Comparison of ENCODE assay signal across 18 cellular contexts in the genomic region with DNA sequence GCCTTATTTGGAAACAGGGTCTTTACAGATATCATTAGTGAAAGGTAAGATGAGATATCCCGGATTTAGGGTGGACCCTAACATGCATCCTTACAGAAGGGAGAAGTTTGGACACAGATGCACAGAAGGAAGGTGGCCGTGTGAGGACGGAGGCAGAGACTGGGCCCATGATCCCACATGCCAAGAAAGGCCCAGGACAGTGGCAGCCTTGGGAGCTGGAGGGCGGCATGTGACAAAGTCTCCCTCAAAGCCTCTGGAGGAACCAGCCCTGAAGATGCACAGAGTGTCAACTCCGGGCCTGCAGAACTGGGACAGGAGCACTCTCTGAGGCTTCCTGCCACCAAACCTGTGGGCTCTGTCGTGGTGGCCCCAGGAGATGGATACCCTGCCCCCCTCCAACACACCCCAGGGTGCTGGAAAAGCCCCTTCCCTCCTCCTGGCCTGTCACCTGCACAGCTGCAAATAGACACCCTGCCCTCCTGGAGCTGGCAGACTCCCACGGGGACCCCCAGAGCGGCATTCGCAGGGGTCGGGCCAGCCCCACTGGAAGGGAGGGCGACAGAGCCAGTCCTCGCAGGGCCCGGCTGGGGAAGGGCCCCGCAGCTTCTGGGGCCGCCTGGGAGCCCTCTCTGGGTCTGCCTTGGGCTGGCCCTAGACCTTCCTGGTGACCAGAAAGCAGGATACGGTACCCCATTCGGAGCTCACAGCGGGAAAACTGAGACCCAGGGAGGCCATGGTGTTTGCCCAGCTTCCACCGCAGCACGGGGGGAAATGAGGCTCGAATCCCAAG. TPM values are rescaled to one million over a fixed set of nuclear protein-coding genes. Genes with fewer than 3 reads are reported as not detected.
DNase-seq lines count a peak whose midpoint lies in the region; ATAC-seq, FAIRE-seq and TF ChIP-seq lines count a peak whose summit lies in the region.
"Had no signal": no experiment of that assay in that cellular context is flagged by ENCODE, and none has a peak within 500 bp of the region (broad histone marks: within the 10 kb centered on the region; RNA-seq: fewer than 3 reads in every experiment).

No MANE protein-coding gene starts in this region.

- no peak for TF ChIP-seq CTCF in HEK293 (tag by site-specific recombination; IDR thresholded peaks at IDR 0.05)
- no peak for TF ChIP-seq CTCF in H1 (IDR thresholded peaks at IDR 0.05; ENCODE audit: control extremely low read depth in 1 of 3, insufficient read depth in 1 of 3, low read depth in 1 of 3, low read length in 3 of 3)
- no peak for TF ChIP-seq CTCF in body of pancreas (IDR thresholded peaks at IDR 0.05)

- H3K18ac ChIP-seq in H1 (ENCODE audit: extremely low read depth, low read length): peak overlapping the region; percentile 38

- peak overlapping the region; percentile 85 for H2AK5ac ChIP-seq in H1 (ENCODE audit: low read depth, low read length)

- H2BK120ac ChIP-seq in H1 (replicated peaks; ENCODE audit: low read depth, low read length): no peak overlapping the region

- no peak overlapping the region for H2AFZ ChIP-seq in H1 (ENCODE audit: low read length)

- H3K36me3 ChIP-seq in BLaER1 (no peaks in the 10 kb centered on the region), HEK293 (ENCODE audit: control insufficient read depth in 2 of 2, insufficient read depth in 1 of 2, low read length in 2 of 2) (peaks cover 0 to 6% of the 10 kb centered on the region in 2 experiments; a peak in 1 of 3 replicates), H1 (ENCODE audit: control insufficient read depth in 2 of 4, insufficient read depth in 4 of 4, low read length in 3 of 4) (no peaks in the 10 kb centered on the region), body of pancreas (replicated peaks in 1 of 2; ENCODE audit: insufficient read depth in 1 of 2, low read depth in 2 of 2) (no peaks in the 10 kb centered on the region)

- H2BK5ac ChIP-seq in H1 (ENCODE audit: low read depth, low read length): no peak overlapping the region

- no peak overlapping the region; the same call in 1 of the 2 replicates for H4K8ac ChIP-seq in H1 (ENCODE audit: extremely low read depth, insufficient read depth, low read length)

- H3K27me3 ChIP-seq in BLaER1 (peaks cover 24% of the 10 kb centered on the region), H1 (replicated peaks in 1 of 4; ENCODE audit: control insufficient read depth in 3 of 4, extremely low read depth in 1 of 4, insufficient read depth in 3 of 4, low read length in 3 of 4) (no peaks in the 10 kb centered on the region), body of pancreas (no peaks in the 10 kb centered on the region)

- no peak overlapping the region for H3K56ac ChIP-seq in H1 (replicated peaks; ENCODE audit: insufficient read length, low read depth, low read length)

- TF ChIP-seq RAD21 in H1 (IDR thresholded peaks at IDR 0.05 in 1 of 2, conservative IDR thresholded peaks at IDR 0.05 in 1 of 2; ENCODE audit: low read depth in 2 of 2, low read length in 2 of 2): no peak

- no peak overlapping the region for H3K4ac ChIP-seq in H1 (replicated peaks; ENCODE audit: insufficient read length, low read depth, low read length)

- H3K4me3 ChIP-seq in BLaER1 (no peak overlapping the region; the same call in 1 of the 2 replicates), HEK293 (ENCODE audit: low read depth, low read length) (no peak overlapping the region), H1 (ENCODE audit: extremely low read depth in 1 of 4, insufficient read depth in 2 of 4, low read depth in 3 of 4, low read length in 4 of 4) (no peak overlapping the region), body of pancreas (no peak overlapping the region)

- H3K23me2 ChIP-seq in H1 (ENCODE audit: low read depth, low read length): no peaks in the 10 kb centered on the region

- whole genome bisulfite sequencing in H1 (ENCODE audit: extremely low coverage in 1 of 2, insufficient coverage in 1 of 2, insufficient read length in 1 of 2, insufficient replicate concordance in 2 of 2, low coverage in 1 of 2, low lambda C conversion rate in 2 of 2, missing lambda C conversion rate in 1 of 2), 2 experiments: 90% methylated on average over 17 of the region's 21 CpGs; no CpG with 5 or more reads in 1 of the 2 experiments
- 90% methylated on average over 10 to 21 of the region's 21 CpGs for WGBS in body of pancreas, 2 donors

- H3K9me3 ChIP-seq in BLaER1 (no peaks in the 10 kb centered on the region), HEK293 (ENCODE audit: control insufficient read depth, insufficient read depth, low read depth, low read length) (no peaks in the 10 kb centered on the region), H1 (ENCODE audit: insufficient read depth in 2 of 2, low read depth in 1 of 2, low read length in 1 of 2) (no peaks in the 10 kb centered on the region), body of pancreas (no peaks in the 10 kb centered on the region)
- H3K9me3 ChIP-seq: Caco-2 had no signal

- H3K9ac ChIP-seq in BLaER1: no peak overlapping the region
- no peak overlapping the region for H3K9ac ChIP-seq in H1 (replicated peaks in 1 of 4; ENCODE audit: extremely low read depth in 1 of 4, low read depth in 3 of 4, low read length in 3 of 4)

- H3K4me2 ChIP-seq in BLaER1: peak overlapping the region; percentile 87
- no peak overlapping the region for H3K4me2 ChIP-seq in H1 (ENCODE audit: insufficient read depth in 1 of 2, low read depth in 2 of 2, low read length in 2 of 2)

- intact Hi-C loops in body of pancreas (cut with DNase I): no loop called here

- H2BK20ac ChIP-seq in H1 (ENCODE audit: low read length): no peak overlapping the region

- no peak overlapping the region for H3K14ac ChIP-seq in H1 (ENCODE audit: insufficient read length)

- no peaks in the 10 kb centered on the region; the same call in 1 of the 2 replicates for H3K79me1 ChIP-seq in H1 (ENCODE audit: low read depth, low read length)

- no peak overlapping the region for H4K5ac ChIP-seq in H1 (ENCODE audit: insufficient read length, low read depth, low read length)

- no peak overlapping the region for H4K91ac ChIP-seq in H1 (replicated peaks; ENCODE audit: insufficient read length, low read length)

- no peak for TF ChIP-seq POLR2A in H1 (IDR thresholded peaks at IDR 0.05; ENCODE audit: control extremely low read depth in 1 of 2, low read depth in 2 of 2, low read length in 2 of 2)
- no peak for TF ChIP-seq POLR2A in body of pancreas (IDR thresholded peaks at IDR 0.05)

- H3K23ac ChIP-seq in H1 (ENCODE audit: insufficient read length): no peak overlapping the region

- ATAC-seq in HG02678 (IDR thresholded peaks at IDR 0.05; ENCODE audit: unreplicated experiment) (no peak), body of pancreas (no peak)

- peaks cover 68% of the 10 kb centered on the region for H3K4me1 ChIP-seq in BLaER1
- peaks cover 3% of the 10 kb centered on the region for H3K4me1 ChIP-seq in HEK293 (ENCODE audit: control insufficient read depth, insufficient read depth, low read length)
- peaks cover 0 to 32% (median 14%) of the 10 kb centered on the region in 4 experiments; a peak in 6 of 7 replicates for H3K4me1 ChIP-seq in H1 (replicated peaks in 1 of 4; ENCODE audit: control insufficient read depth in 3 of 4, insufficient read depth in 4 of 4, low read length in 3 of 4)
- peaks cover 64% of the 10 kb centered on the region for H3K4me1 ChIP-seq in body of pancreas
- H3K4me1 ChIP-seq: Caco-2 had no signal

- peak in 1 of 2 experiments; percentile 50 for DNase-seq in H1 (ENCODE audit: low read depth in 1 of 2, low spot score in 2 of 2)
- DNase-seq in retina: peak; percentile 8
- no peak for DNase-seq in NOMO-1 treated with DMSO at 0.1 percent for 48 hours (lab: John Stamatoyannopoulos, UW; ENCODE audit: unreplicated experiment)
- no peak for DNase-seq in NCI-H524 treated with DMSO at 0.1 percent for 48 hours (lab: John Stamatoyannopoulos, UW)
- no peak for DNase-seq in body of pancreas
- DNase-seq: activated CD8-positive, alpha-beta memory T cell treated with anti-CD3 and anti-CD28 coated beads, Interleukin-2, amount 50 U/mL, for 4 hours; activated naive CD4-positive, alpha-beta T cell treated with anti-CD3 and anti-CD28 coated beads, Interleukin-2, amount 50 U/mL, for 16 hours; Caco-2; GF-D8; GOT3; NCI-H345; SHP77 treated with DMSO at 0.1 percent for 48 hours; stimulated activated CD4-positive, alpha-beta T cell treated with anti-CD3 and anti-CD28 coated beads, Interleukin-12 subunit alpha, Interleukin-12 subunit beta, amount 100 ng/mL, for 4 hours; stimulated activated naive CD4-positive, alpha-beta T cell treated with Interleukin-2 at 50 U/mL for 16 hours had no signal

- no peak for FAIRE-seq in H1 (lab: Jason Lieb, UNC)
- FAIRE-seq: GM12892 had no signal

- H3K27ac ChIP-seq in BLaER1: peak overlapping the region; percentile 7; the same call in 1 of the 2 replicates
- H3K27ac ChIP-seq in HEK293 (ENCODE audit: extremely low read depth, low read depth, low read length): no peak overlapping the region
- H3K27ac ChIP-seq in H1 (ENCODE audit: low read depth, low read length): no peak overlapping the region
- H3K27ac ChIP-seq in body of pancreas: no peak overlapping the region

- no peak for TF ChIP-seq EP300 in H1 (IDR thresholded peaks at IDR 0.05; ENCODE audit: borderline replicate concordance in 1 of 2, low read depth in 2 of 2, low read length in 2 of 2)

- POLR2A ChIA-PET in HEK293 (lab: Yijun Ruan, JAX): interaction anchor here (0.5 kb wide), 1 partner anchor 92 kb away, joined by 3 read pairs; no protein-coding TSS in a partner anchor
- POLR2A ChIA-PET in H1 (lab: Charles Lee; ENCODE audit: partially characterized antibody): interaction anchor here (0.8 kb wide), 1 partner anchor 35 kb away, joined by 4 read pairs; no protein-coding TSS in a partner anchor

- H4K20me1 ChIP-seq in BLaER1 (0 out of 2 replicates have a peak, but pooled peaks cover 8% of the 10 kb centered on the region), H1 (replicated peaks in 1 of 2; ENCODE audit: control insufficient read depth in 1 of 2, insufficient read depth in 2 of 2, low read length in 2 of 2) (peaks cover 0 to 2% of the 10 kb centered on the region in 2 experiments)

- no peak overlapping the region for H2BK15ac ChIP-seq in H1 (ENCODE audit: low read length)

- peaks cover 0 to 6% of the 10 kb centered on the region in 2 experiments; a peak in 1 of 4 replicates for H3K79me2 ChIP-seq in H1 (ENCODE audit: control insufficient read depth in 1 of 2, insufficient read depth in 2 of 2, low read length in 2 of 2)

- CTCF ChIA-PET in HEK293 (lab: Yijun Ruan, JAX): interaction anchor here (1.4 kb wide), 1 partner anchor 120 kb away, joined by 8 read pairs; no protein-coding TSS in a partner anchor
- CTCF ChIA-PET in H1 (lab: Charles Lee; ENCODE audit: partially characterized antibody): interaction anchor here (1.0 to 1.2 kb wide), 4 partner anchors 8 to 104 kb away, joined by 3 read pairs; no protein-coding TSS in a partner anchor

- H2BK12ac ChIP-seq in H1 (ENCODE audit: low read depth, low read length): no peak overlapping the region

RNA-seq across cellular contexts. Expression of a gene that starts 7.9 kb away (rescaled TPM):
- 13.6 and 14.0 TPM in 2 replicates for total RNA-seq in H1 (2021; fragmentation: NEBNext Ultra II Directional; extraction: Animal tissue kit (Norgen Biotek cat#: 25700))
- 8.3 and 14.9 TPM in 2 replicates for polyA plus RNA-seq in H1 (2011; rRNA removed)
- polyA plus RNA-seq in H1 (2011; cell fraction: cytosol; rRNA removed): 10.8 TPM
- 16.7 TPM for polyA plus RNA-seq in H1 (2011; cell fraction: nucleus; rRNA removed)
- polyA plus RNA-seq in H1 (2012, experiment 1 of 2): 6.6 to 9.5 TPM (median 8.4 TPM) in 4 replicates
- 5.6 TPM for polyA plus RNA-seq in H1 (2012, experiment 2 of 2)
- 6.3 TPM for polyA plus RNA-seq in H1 (2013, experiment 1 of 2)
- polyA plus RNA-seq in H1 (2013, experiment 2 of 2): 6.3 TPM
- 6.4 and 8.3 TPM in 2 replicates for polyA minus RNA-seq in H1 (2011; rRNA and poly(A)+ RNA removed)
- polyA minus RNA-seq in H1 (2011; cell fraction: cytosol; rRNA and poly(A)+ RNA removed): 12.7 TPM
- polyA minus RNA-seq in H1 (2011; cell fraction: nucleus; rRNA and poly(A)+ RNA removed): 10.0 TPM
- total RNA-seq in body of pancreas: 10 to 100 TPM; 16.6 to 21.1 TPM

RNA-seq across cellular contexts. Expression of a gene that starts 31.5 kb away (rescaled TPM):
- 34.9 and 35.3 TPM in 2 replicates for total RNA-seq in H1 (2021; fragmentation: NEBNext Ultra II Directional; extraction: Animal tissue kit (Norgen Biotek cat#: 25700))
- polyA plus RNA-seq in H1 (2011; rRNA removed): 22.3 and 36.1 TPM in 2 replicates
- 29.7 TPM for polyA plus RNA-seq in H1 (2011; cell fraction: cytosol; rRNA removed)
- polyA plus RNA-seq in H1 (2011; cell fraction: nucleus; rRNA removed): 51.9 TPM
- 27.3 to 39.7 TPM (median 36.4 TPM) in 4 replicates for polyA plus RNA-seq in H1 (2012, experiment 1 of 2)
- 42.5 TPM for polyA plus RNA-seq in H1 (2012, experiment 2 of 2)
- polyA plus RNA-seq in H1 (2013, experiment 1 of 2): 22.7 TPM
- polyA plus RNA-seq in H1 (2013, experiment 2 of 2): 22.4 TPM
- polyA minus RNA-seq in H1 (2011; rRNA and poly(A)+ RNA removed): 16.0 TPM in 2 replicates
- 31.0 TPM for polyA minus RNA-seq in H1 (2011; cell fraction: cytosol; rRNA and poly(A)+ RNA removed)
- polyA minus RNA-seq in H1 (2011; cell fraction: nucleus; rRNA and poly(A)+ RNA removed): 33.8 TPM
- 10 to 100 TPM; 21.3 to 47.1 TPM for total RNA-seq in body of pancreas
